Comparison of ENCODE assay signal across 8 cellular contexts in genomic region chr12:48682927-48683326, GRCh38. TPM values are rescaled to one million over a fixed set of nuclear protein-coding genes. Genes with fewer than 3 reads are reported as not detected.
A peak's percentile ranks its signal among the peaks of the same experiment; 100 is the strongest.
DNase-seq lines count a peak whose midpoint lies in the region; ATAC-seq, FAIRE-seq and TF ChIP-seq lines count a peak whose summit lies in the region.

No MANE protein-coding gene starts in this region.

- H3K79me2 ChIP-seq in Karpas-422 (ENCODE audit: low read length): peaks cover 41% of the 10 kb centered on the region

- H3K27me3 Mint-ChIP-seq in CD14-positive monocyte (ENCODE audit: low read depth in 3 of 3): peaks cover 2 to 12% (median 3%) of the 10 kb centered on the region in 3 donors

- peaks cover 0 to 2% (median 0%) of the 10 kb centered on the region in 7 donors for H3K9me3 Mint-ChIP-seq in CD14-positive monocyte

- peaks cover 16 to 17% of the 10 kb centered on the region in 2 donors for H3K36me3 Mint-ChIP-seq in CD14-positive monocyte

- peaks cover 6 to 42% (median 30%) of the 10 kb centered on the region in 11 experiments; a peak in 21 of 22 replicates for H4K20me1 ChIP-seq in BLaER1 treated with 17β-estradiol and CSF1 and Interleukin-3, amounts not matched to agents 10 nM and 100 nM
- H4K20me1 ChIP-seq in Karpas-422 (ENCODE audit: insufficient read depth, low read depth, low read length): peaks cover 19% of the 10 kb centered on the region; the same call in 1 of the 2 replicates

- H3K9me3 ChIP-seq in BLaER1 treated with 17β-estradiol and CSF1 and Interleukin-3, amounts not matched to agents 10 nM and 100 nM (replicated peaks in 1 of 11): no peaks in the 10 kb centered on the region
- H3K9me3 ChIP-seq in Karpas-422 (ENCODE audit: low read length) (no peaks in the 10 kb centered on the region), neuron (ENCODE audit: low read length) (no peaks in the 10 kb centered on the region), kidney (ENCODE audit: control insufficient read depth in 1 of 2, low read length in 2 of 2) (no peaks in the 10 kb centered on the region)

- 0 out of 2 replicates have a peak overlapping the region, but pooled peaks have one; percentile 68 for H2AFZ ChIP-seq in Karpas-422 (ENCODE audit: low read length)
- peak overlapping the region; percentile 55 for H2AFZ ChIP-seq in neuron (ENCODE audit: low read depth, low read length)

- H3K4me3 ChIP-seq in BLaER1 treated with 17β-estradiol and CSF1 and Interleukin-3, amounts not matched to agents 10 nM and 100 nM: peak overlapping the region; percentile 75 to 94 (median 84); a peak in 19 of 20 replicates
- H3K4me3 ChIP-seq in Karpas-422 (ENCODE audit: low read length) (peak overlapping the region; percentile 96), choroid plexus epithelial cell (ENCODE audit: low read depth, low read length) (peak overlapping the region; percentile 68), neuron (ENCODE audit: low read length) (peak overlapping the region; percentile 83), kidney (ENCODE audit: low read length in 2 of 2) (peak overlapping the region in 1 of 2 donors; percentile 96)

- H3K36me3 ChIP-seq in BLaER1 treated with 17β-estradiol and CSF1 and Interleukin-3, amounts not matched to agents 10 nM and 100 nM: peaks cover 16 to 42% (median 34%) of the 10 kb centered on the region in 11 experiments
- H3K36me3 ChIP-seq in Karpas-422 (ENCODE audit: insufficient read depth, low read length) (peaks cover 26% of the 10 kb centered on the region), neuron (ENCODE audit: insufficient read depth, low read length) (peaks cover 28% of the 10 kb centered on the region), kidney (ENCODE audit: control insufficient read depth in 1 of 2, insufficient read depth in 2 of 2, low read length in 2 of 2) (peaks cover under 1 to 9% of the 10 kb centered on the region in 2 donors)

- no peaks in the 10 kb centered on the region for H3K9me2 ChIP-seq in Karpas-422 (replicated peaks; ENCODE audit: insufficient read depth, low read length)

- DNase-seq in Karpas-422 (no peak), choroid plexus epithelial cell (ENCODE audit: low read depth) (no peak), kidney (no peak), CD14-positive monocyte (ENCODE audit: low spot score) (no peak), NCI-H82 (lab: John Stamatoyannopoulos, UW) (no peak)

- TF ChIP-seq CTCF in choroid plexus epithelial cell (conservative IDR thresholded peaks at IDR 0.05; ENCODE audit: low read depth, low read length): no peak
- TF ChIP-seq CTCF in kidney (IDR thresholded peaks at IDR 0.05; ENCODE audit: borderline replicate concordance, extremely low read depth, insufficient read depth): no peak
- no peak for TF ChIP-seq CTCF in CD14-positive monocyte (IDR thresholded peaks at IDR 0.05)

- peak overlapping the region in 1 of 2 donors; percentile 96 for H3K4me3 Mint-ChIP-seq in CD14-positive monocyte

- H3K27ac Mint-ChIP-seq in CD14-positive monocyte: no peak overlapping the region

- intact Hi-C loops in kidney (cut with DNase I) (no loop called here), CD14-positive monocyte (cut with micrococcal nuclease) (loop anchor here in 1 of 2 donors (2.0 kb wide), 1 partner anchor 34 kb away; the partner anchor contains the start of gene CCNT1)

- peaks cover 42% of the 10 kb centered on the region for H3K4me1 Mint-ChIP-seq in CD14-positive monocyte

- peaks cover 33 to 40% (median 38%) of the 10 kb centered on the region in 10 experiments for H3K4me1 ChIP-seq in BLaER1 treated with 17β-estradiol and CSF1 and Interleukin-3, amounts not matched to agents 10 nM and 100 nM
- H3K4me1 ChIP-seq in Karpas-422 (ENCODE audit: low read length): peaks cover 34% of the 10 kb centered on the region
- peaks cover 26% of the 10 kb centered on the region for H3K4me1 ChIP-seq in neuron (ENCODE audit: insufficient read depth, low read length)
- H3K4me1 ChIP-seq in kidney (ENCODE audit: control insufficient read depth in 1 of 2, insufficient read depth in 1 of 2, low read depth in 1 of 2, low read length in 2 of 2): peaks cover 11 to 18% of the 10 kb centered on the region in 2 donors

- FAIRE-seq in kidney (lab: Jason Lieb, UNC): no peak

- H3K9ac ChIP-seq in BLaER1 treated with 17β-estradiol and CSF1 and Interleukin-3, amounts not matched to agents 10 nM and 100 nM: peak overlapping the region in 7 of 11 experiments; percentile 72 to 98 (median 96); a peak in 7 of 22 replicates
- H3K9ac ChIP-seq in Karpas-422 (ENCODE audit: low read length): peak overlapping the region; percentile 62; the same call in 1 of the 2 replicates
- H3K9ac ChIP-seq in kidney (ENCODE audit: low read length in 2 of 2): no peak overlapping the region

- no peaks in the 10 kb centered on the region for H3K27me3 ChIP-seq in BLaER1 treated with 17β-estradiol and CSF1 and Interleukin-3, amounts not matched to agents 10 nM and 100 nM
- H3K27me3 ChIP-seq in Karpas-422 (ENCODE audit: low read length) (no peaks in the 10 kb centered on the region), neuron (ENCODE audit: insufficient read depth, low read length) (no peaks in the 10 kb centered on the region)

- peak overlapping the region; percentile 78 to 92 (median 87); a peak in 21 of 22 replicates for H3K4me2 ChIP-seq in BLaER1 treated with 17β-estradiol and CSF1 and Interleukin-3, amounts not matched to agents 10 nM and 100 nM
- peak overlapping the region; percentile 78 for H3K4me2 ChIP-seq in Karpas-422 (ENCODE audit: low read depth, low read length, poor library complexity, severe bottlenecking)

- H3K27ac ChIP-seq in BLaER1 treated with 17β-estradiol and CSF1 and Interleukin-3, amounts not matched to agents 10 nM and 100 nM: no peak overlapping the region; a peak in 1 of 22 replicates
- H3K27ac ChIP-seq in Karpas-422 (ENCODE audit: low read length): no peak overlapping the region
- H3K27ac ChIP-seq in kidney (ENCODE audit: low read depth in 2 of 2, low read length in 2 of 2): no peak overlapping the region

- no peak for ATAC-seq in GM18498 (IDR thresholded peaks at IDR 0.05; ENCODE audit: unreplicated experiment)

RNA-seq across cellular contexts. Expression of gene KANSL2, which starts 0.9 kb away (rescaled TPM):
- 33.9 and 56.9 TPM in 2 replicates for total RNA-seq in Karpas-422 (2014; rRNA removed; shearing (Covaris generic); ENCODE audit: low replicate concordance)
- 32.2 TPM for total RNA-seq in kidney
- polyA plus RNA-seq in kidney (ENCODE audit: insufficient read depth, low read depth, low replicate concordance) (24.6 TPM), CD14-positive monocyte (10 to 100 TPM; 12.2 to 12.5 TPM)

RNA-seq across cellular contexts. Expression of gene CCNT1, which starts 33.6 kb away (rescaled TPM):
- total RNA-seq in Karpas-422 (2014; rRNA removed; shearing (Covaris generic); ENCODE audit: low replicate concordance): 39.2 and 40.9 TPM in 2 replicates
- 39.4 TPM for total RNA-seq in kidney
- polyA plus RNA-seq in kidney (ENCODE audit: insufficient read depth, low read depth, low replicate concordance): 4.1 TPM
- 1 to 10 TPM; 2.3 to 4.4 TPM for polyA plus RNA-seq in CD14-positive monocyte

Comparison
In these comparisons a context has a peak if more than half of its experiments do, and no peak if none do; other contexts are left out.
1. H3K9ac ChIP-seq: peak in BLaER1 treated with 17β-estradiol and CSF1 and Interleukin-3, amounts not matched to agents 10 nM and 100 nM (7 of 11) and Karpas-422 (single experiment); none in kidney (0 of 2).